16 cellular contexts compared by ENCODE assay signal in genomic region chr1:7534061-7534825, GRCh38.
DNase-seq lines count a peak whose midpoint lies in the region; ATAC-seq and TF ChIP-seq lines count a peak whose summit lies in the region.
"Had no signal": no experiment of that assay in that cellular context is flagged by ENCODE, and none has a peak within 500 bp of the region (broad histone marks: within the 10 kb centered on the region; RNA-seq: fewer than 3 reads in every experiment).

No MANE protein-coding gene starts in this region.

- TF ChIP-seq EP300 in SK-N-SH (IDR thresholded peaks at IDR 0.05; ENCODE audit: borderline replicate concordance in 1 of 2, low read depth in 1 of 2, low read length in 1 of 2) = peak in 1 of 2 experiments; percentile 71; a peak in 2 of 4 replicates

- POLR2A ChIA-PET in SK-N-SH (lab: Yijun Ruan, JAX) = interaction anchor here (0.5 to 1.1 kb wide), 3 partner anchors 56 to 135 kb away, joined by 3 to 4 read pairs (median 3); no protein-coding TSS in a partner anchor

- DNase-seq in SK-N-SH (peak; percentile 88), RWPE2 (ENCODE audit: low spot score) (peak; percentile 46), aorta (peak; percentile 28 to 69), NCI-H1105 treated with DMSO at 0.1 percent for 48 hours (lab: John Stamatoyannopoulos, UW) (no peak)
- DNase-seq in effector CD8-positive, alpha-beta T cell (lab: John Stamatoyannopoulos, UW) = no peak
- DNase-seq in central memory CD4-positive, alpha-beta T cell = no peak
- DNase-seq: activated CD4-positive, alpha-beta T cell treated with anti-CD3 and anti-CD28 coated beads for 36 hours; activated gamma-delta T cell; GOT3; NCI-H1694 treated with DMSO at 0.1 percent for 48 hours; stimulated activated CD4-positive, alpha-beta T cell treated with anti-CD3 and anti-CD28 coated beads, Interleukin-4, amount 100 ng/mL, for 24 hours had no signal

- H3K79me2 ChIP-seq in SK-N-SH (ENCODE audit: insufficient read depth) = no peaks in the 10 kb centered on the region

- TF ChIP-seq RAD21 in SK-N-SH (IDR thresholded peaks at IDR 0.05; ENCODE audit: low read length) = no peak

- no peak overlapping the region for H3K9ac ChIP-seq in SK-N-SH

- intact Hi-C loops in aorta (cut with DNase I) = no loop called here

- CTCF ChIA-PET in SK-N-SH (lab: Yijun Ruan, JAX) = interaction anchor here (1.1 to 1.6 kb wide), 3 partner anchors 15 to 133 kb away, joined by 3 to 5 read pairs (median 3); no protein-coding TSS in a partner anchor

- no peak for ATAC-seq in SK-N-SH treated with all-trans-retinoic acid at 6 μM for 48 hours
- ATAC-seq in RWPE2 (ENCODE audit: low read depth) = no peak
- no peak for ATAC-seq in aorta (ENCODE audit: low FRiP score)
- ATAC-seq: activated CD4-positive, alpha-beta T cell treated with anti-CD3 and anti-CD28 coated beads for 36 hours; GM12878; heart left ventricle had no signal

- H3K27ac ChIP-seq in SK-N-SH (ENCODE audit: low read depth in 2 of 2, low read length in 1 of 2) (peak overlapping the region in 1 of 2 experiments; percentile 81; a peak in 2 of 4 replicates), RWPE2 (ENCODE audit: poor library complexity, severe bottlenecking) (no peak overlapping the region), mesodermal cell (ENCODE audit: low read depth, low read length, severe bottlenecking) (peak overlapping the region; percentile 36), aorta (ENCODE audit: low read depth in 1 of 2, low read length in 2 of 2) (no peak overlapping the region)
- H3K27ac ChIP-seq: heart left ventricle had no signal

- H3K9me3 ChIP-seq in SK-N-SH (no peaks in the 10 kb centered on the region), RWPE2 (ENCODE audit: severe bottlenecking) (no peaks in the 10 kb centered on the region), mesodermal cell (ENCODE audit: control insufficient read depth, low read length) (no peaks in the 10 kb centered on the region), aorta (ENCODE audit: control insufficient read depth, low read length) (no peaks in the 10 kb centered on the region)
- H3K9me3 ChIP-seq: heart left ventricle had no signal

- H3K4me3 ChIP-seq in SK-N-SH (ENCODE audit: low read depth in 2 of 2, low read length in 1 of 2) = no peak overlapping the region
- H3K4me3 ChIP-seq in RWPE2 (ENCODE audit: severe bottlenecking) = no peak overlapping the region
- H3K4me3 ChIP-seq in mesodermal cell (ENCODE audit: extremely low read depth, insufficient read depth, low read length, poor library complexity, severe bottlenecking) = no peak overlapping the region
- no peak overlapping the region for H3K4me3 ChIP-seq in aorta (ENCODE audit: low read length in 2 of 2)
- H3K4me3 ChIP-seq: GM12878, heart left ventricle, smooth muscle cell had no signal

- H3K36me3 ChIP-seq in SK-N-SH (replicated peaks in 1 of 2; ENCODE audit: control insufficient read depth in 1 of 2, insufficient read depth in 2 of 2, low read length in 1 of 2) (no peaks in the 10 kb centered on the region), RWPE2 (ENCODE audit: low read depth) (no peaks in the 10 kb centered on the region), mesodermal cell (ENCODE audit: control insufficient read depth, insufficient read depth, low read length) (no peaks in the 10 kb centered on the region), aorta (ENCODE audit: control insufficient read depth in 1 of 2, insufficient read depth in 2 of 2, low read length in 1 of 2) (no peaks in the 10 kb centered on the region)
- H3K36me3 ChIP-seq: heart left ventricle had no signal

- no peaks in the 10 kb centered on the region for H3F3A ChIP-seq in SK-N-SH (replicated peaks; ENCODE audit: insufficient read depth)

- TF ChIP-seq CTCF in SK-N-SH (IDR thresholded peaks at IDR 0.05) (no peak), RWPE2 (IDR thresholded peaks at IDR 0.05; ENCODE audit: poor library complexity, severe bottlenecking) (no peak)

- no peak overlapping the region for H2AFZ ChIP-seq in SK-N-SH (ENCODE audit: low read depth)

- no peak overlapping the region for H3K4me2 ChIP-seq in SK-N-SH
- H3K4me2 ChIP-seq: smooth muscle cell had no signal

- H3K27me3 ChIP-seq in SK-N-SH (ENCODE audit: insufficient read depth) (no peaks in the 10 kb centered on the region), RWPE2 (ENCODE audit: insufficient read depth, poor library complexity, severe bottlenecking) (no peaks in the 10 kb centered on the region), aorta (ENCODE audit: control insufficient read depth in 1 of 2, insufficient read depth in 2 of 2, low read length in 1 of 2) (no peaks in the 10 kb centered on the region)

- peaks cover 0 to 60% of the 10 kb centered on the region in 2 experiments; a peak in 2 of 4 replicates for H3K4me1 ChIP-seq in SK-N-SH (ENCODE audit: control insufficient read depth in 1 of 2, insufficient read depth in 2 of 2, low read depth in 1 of 2, low read length in 1 of 2)
- no peaks in the 10 kb centered on the region for H3K4me1 ChIP-seq in RWPE2 (ENCODE audit: insufficient read depth, poor library complexity, severe bottlenecking)
- no peaks in the 10 kb centered on the region for H3K4me1 ChIP-seq in mesodermal cell (ENCODE audit: control insufficient read depth, insufficient read depth, low read length, poor library complexity, severe bottlenecking)
- no peaks in the 10 kb centered on the region for H3K4me1 ChIP-seq in aorta (ENCODE audit: control insufficient read depth in 1 of 2, insufficient read depth in 2 of 2, low read length in 2 of 2)
- H3K4me1 ChIP-seq: heart left ventricle had no signal

- 44% methylated on average over 16 of the region's 24 CpGs for WGBS in SK-N-SH (ENCODE audit: low lambda C conversion rate)
- 75 to 92% methylated on average over 4 to 5 of the region's 24 CpGs for WGBS in mesodermal cell (ENCODE audit: insufficient coverage in 2 of 2), 2 experiments
- WGBS in aorta, 2 donors = 21 to 22% methylated on average over 24 of the region's 24 CpGs

- no peaks in the 10 kb centered on the region for H4K20me1 ChIP-seq in SK-N-SH (ENCODE audit: insufficient read depth)

- H3K9me2 ChIP-seq in SK-N-SH = no peaks in the 10 kb centered on the region

TF ChIP-seq in SK-N-SH, 30 proteins besides CTCF, POLR2A, EP300 and RAD21:
- 0 out of 2 replicates have a peak, but pooled peaks have one; percentile 9 for TF ChIP-seq RFX5 (IDR thresholded peaks at IDR 0.05; ENCODE audit: low read length)
- no peak for TF ChIP-seq RCOR1 (IDR thresholded peaks at IDR 0.05; ENCODE audit: low read length)
- TF ChIP-seq YY1 (IDR thresholded peaks at IDR 0.05; ENCODE audit: low read depth) = no peak
- TF ChIP-seq GATA2 (CRISPR knock-in tag; IDR thresholded peaks at IDR 0.05) = peak; percentile 72

TF ChIP-seq in SK-N-SH treated with all-trans-retinoic acid at 6 μM for 48 hours, 23 proteins besides CTCF, POLR2A, EP300 and RAD21:
- TF ChIP-seq OSR1 (CRISPR knock-in tag; IDR thresholded peaks at IDR 0.05) (no peak), RARB (CRISPR knock-in tag; IDR thresholded peaks at IDR 0.05) (no peak), ZFP3 (CRISPR knock-in tag; IDR thresholded peaks at IDR 0.05) (no peak), TCF4 (CRISPR knock-in tag; IDR thresholded peaks at IDR 0.05; ENCODE audit: borderline replicate concordance) (no peak), ZC3H10 (CRISPR knock-in tag; IDR thresholded peaks at IDR 0.05) (no peak), ZNF70 (CRISPR knock-in tag; IDR thresholded peaks at IDR 0.05) (no peak), PATZ1 (CRISPR knock-in tag; IDR thresholded peaks at IDR 0.05; ENCODE audit: borderline replicate concordance) (no peak), GLIS3 (CRISPR knock-in tag; IDR thresholded peaks at IDR 0.05) (no peak)

Comparison
In these comparisons a context has a peak if more than half of its experiments do, and no peak if none do; other contexts are left out.
1. DNase-seq: peak in SK-N-SH (single experiment), RWPE2 (single experiment) and aorta (2 of 2); none in effector CD8-positive, alpha-beta T cell (single experiment), central memory CD4-positive, alpha-beta T cell (single experiment) and NCI-H1105 treated with DMSO at 0.1 percent for 48 hours (single experiment).